Comparison of ENCODE assay signal across 11 cellular contexts in the genomic region with DNA sequence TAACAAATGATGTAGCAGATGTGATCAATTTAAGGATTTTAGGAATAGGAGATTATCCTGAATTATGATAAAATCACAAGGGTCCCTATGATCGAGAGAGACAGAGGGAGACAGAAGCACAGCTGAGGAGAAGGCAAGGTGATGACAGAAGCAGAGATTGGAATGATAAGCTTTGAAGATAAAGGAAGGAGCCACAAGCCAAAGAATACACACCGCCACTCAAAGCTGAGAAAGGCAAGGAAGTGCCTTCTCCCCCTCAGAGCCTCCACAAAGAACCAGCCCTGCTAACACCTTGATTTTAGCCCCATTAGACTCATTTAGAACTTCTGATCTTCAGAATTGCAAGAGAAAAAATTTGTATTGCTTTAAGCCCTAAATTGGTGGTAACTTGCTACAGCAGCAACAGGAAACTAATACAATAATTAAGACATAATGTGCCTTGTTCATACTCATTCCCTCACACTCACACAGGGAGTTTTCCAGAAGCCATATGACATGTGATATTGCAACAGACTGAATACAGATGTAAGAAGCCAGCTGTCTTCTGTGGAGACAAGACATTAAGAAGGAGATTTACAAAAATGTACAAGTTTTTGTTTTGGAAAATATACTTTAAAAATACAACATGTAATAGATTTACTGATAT. TPM values are rescaled to one million over a fixed set of nuclear protein-coding genes. Genes with fewer than 3 reads are reported as not detected.
A peak's percentile ranks its signal among the peaks of the same experiment; 100 is the strongest.
DNase-seq lines count a peak whose midpoint lies in the region; ATAC-seq and TF ChIP-seq lines count a peak whose summit lies in the region.
"Had no signal": no experiment of that assay in that cellular context is flagged by ENCODE, and none has a peak within 500 bp of the region (broad histone marks: within the 10 kb centered on the region; RNA-seq: fewer than 3 reads in every experiment).

No MANE protein-coding gene starts in this region.

- no peaks in the 10 kb centered on the region for H3K36me3 ChIP-seq in Loucy (ENCODE audit: insufficient read depth, low read length)
- no peaks in the 10 kb centered on the region for H3K36me3 ChIP-seq in SJCRH30
- H3K36me3 ChIP-seq: thoracic aorta had no signal

- no peak overlapping the region for H3K27ac ChIP-seq in SJCRH30
- H3K27ac ChIP-seq: thoracic aorta had no signal

- H3K4me3 ChIP-seq in Loucy (ENCODE audit: low read length, poor library complexity, severe bottlenecking) (peak overlapping the region; percentile 29), SJCRH30 (no peak overlapping the region)

- peaks cover 20% of the 10 kb centered on the region for H3K36me3 Mint-ChIP-seq in central memory CD8-positive, alpha-beta T cell (ENCODE audit: insufficient read depth)

- H3K4me1 Mint-ChIP-seq in central memory CD8-positive, alpha-beta T cell, result peaks cover 53% of the 10 kb centered on the region

- peak overlapping the region; percentile 98 for H3K4me3 Mint-ChIP-seq in central memory CD8-positive, alpha-beta T cell

- H3K79me2 ChIP-seq in Loucy (ENCODE audit: insufficient read depth, low read length), result no peaks in the 10 kb centered on the region

- no peaks in the 10 kb centered on the region for H4K20me1 ChIP-seq in Loucy (ENCODE audit: insufficient read depth, low read length, poor library complexity, severe bottlenecking)

- H3F3A ChIP-seq in Loucy (ENCODE audit: low read depth), result no peaks in the 10 kb centered on the region; the same call in 1 of the 2 replicates

- no peak overlapping the region for H2AFZ ChIP-seq in Loucy (ENCODE audit: low read length)

- peak overlapping the region; percentile 11 for H3K9ac ChIP-seq in Loucy (ENCODE audit: low read depth, low read length, poor library complexity, severe bottlenecking)

- no peaks in the 10 kb centered on the region for H3K9me3 Mint-ChIP-seq in central memory CD8-positive, alpha-beta T cell

- H3K27me3 ChIP-seq in Loucy (ENCODE audit: insufficient read depth, low read length, poor library complexity, severe bottlenecking), result no peaks in the 10 kb centered on the region
- H3K27me3 ChIP-seq in SJCRH30, result no peaks in the 10 kb centered on the region

- ATAC-seq in central memory CD8-positive, alpha-beta T cell (replicated peaks; ENCODE audit: extremely low read depth, poor library complexity, severe bottlenecking), result peak; percentile 22
- ATAC-seq in GM18870 (IDR thresholded peaks at IDR 0.05; ENCODE audit: unreplicated experiment), result no peak

- no peaks in the 10 kb centered on the region for H3K9me2 ChIP-seq in Loucy (replicated peaks; ENCODE audit: low read depth, low read length)

- TF ChIP-seq CTCF in Loucy (conservative IDR thresholded peaks at IDR 0.05; ENCODE audit: low read length), result no peak

- DNase-seq in CD1c-positive myeloid dendritic cell (ENCODE audit: extremely low spot score), result peak; percentile 6
- DNase-seq in central memory CD8-positive, alpha-beta T cell (ENCODE audit: low spot score in 2 of 2), result no peak
- DNase-seq in myocyte (ENCODE audit: low read depth), result peak; percentile 39
- DNase-seq in SJCRH30, result no peak
- no peak for DNase-seq in H4 (ENCODE audit: low spot score)
- DNase-seq in anterior cingulate cortex (lab: John Stamatoyannopoulos, UW), result no peak
- DNase-seq: effector CD8-positive, alpha-beta T cell; NCI-H1417 had no signal

- H3K27me3 Mint-ChIP-seq in central memory CD8-positive, alpha-beta T cell, result no peaks in the 10 kb centered on the region

- H3K9me3 ChIP-seq in Loucy (ENCODE audit: insufficient read depth, low read depth, low read length) (no peaks in the 10 kb centered on the region), SJCRH30 (replicated peaks) (no peaks in the 10 kb centered on the region)
- H3K9me3 ChIP-seq: thoracic aorta had no signal

- H3K4me2 ChIP-seq in Loucy (ENCODE audit: low read depth, low read length, poor library complexity, severe bottlenecking), result peak overlapping the region; percentile 53

- H3K4me1 ChIP-seq in Loucy (ENCODE audit: insufficient read depth, low read length, poor library complexity, severe bottlenecking), result peaks cover 60% of the 10 kb centered on the region
- H3K4me1 ChIP-seq in SJCRH30, result no peaks in the 10 kb centered on the region

- H3K27ac Mint-ChIP-seq in central memory CD8-positive, alpha-beta T cell (ENCODE audit: low read depth), result peak overlapping the region; percentile 96

RNA-seq across cellular contexts. Expression of a gene that starts 38.2 kb away (rescaled TPM):
- total RNA-seq in myocyte, result 7.5 and 8.7 TPM in 2 replicates
- 5.4 TPM for polyA plus RNA-seq in myocyte (2012)
- total RNA-seq in SJCRH30 (2014; rRNA removed; shearing (Covaris generic)), result under 0.01 and 0.12 TPM in 2 replicates
- total RNA-seq in H4 (2014; rRNA removed; shearing (Covaris generic)), result 9.7 and 11.4 TPM in 2 replicates

Comparison
In these comparisons a context has a peak if more than half of its experiments do, and no peak if none do; other contexts are left out.
1. DNase-seq: peak in CD1c-positive myeloid dendritic cell (single experiment) and myocyte (single experiment); none in central memory CD8-positive, alpha-beta T cell (0 of 2), SJCRH30 (0 of 2), H4 (single experiment) and anterior cingulate cortex (0 of 58).